19 cellular contexts compared by ENCODE assay signal in genomic region chr10:24989867-24990266, GRCh38. TPM values are rescaled to one million over a fixed set of nuclear protein-coding genes. Genes with fewer than 3 reads are reported as not detected.
DNase-seq lines count a peak whose midpoint lies in the region; ATAC-seq, FAIRE-seq and TF ChIP-seq lines count a peak whose summit lies in the region.
"Had no signal": no experiment of that assay in that cellular context is flagged by ENCODE, and none has a peak within 500 bp of the region (broad histone marks: within the 10 kb centered on the region; RNA-seq: fewer than 3 reads in every experiment).

No MANE protein-coding gene starts in this region.

- TF ChIP-seq POLR2A in A549 (IDR thresholded peaks at IDR 0.05; ENCODE audit: low read length), result no peak

- no peak for DNase-seq in A549 (ENCODE audit: low read depth in 1 of 2, low spot score in 1 of 2)
- DNase-seq in GM23248, result peak; percentile 29
- DNase-seq in RWPE2 (ENCODE audit: low spot score), result no peak
- peak; percentile 46 for DNase-seq in fibroblast of the aortic adventitia (ENCODE audit: low read depth)
- no peak for DNase-seq in activated gamma-delta T cell treated with Interleukin-2 at 50 U/mL for 16 hours
- DNase-seq in progenitor cell of endocrine pancreas (ENCODE audit: low spot score, unreplicated experiment), result no peak
- no peak for DNase-seq in NCI-H2029 (lab: John Stamatoyannopoulos, UW)
- DNase-seq in GM20000 (ENCODE audit: low spot score), result no peak
- DNase-seq: activated naive CD4-positive, alpha-beta T cell; mucosa of descending colon; NCI-H146; NCI-H524 treated with DMSO at 0.1 percent for 48 hours; SIG-M5; stimulated activated CD4-positive, alpha-beta T cell treated with anti-CD3 and anti-CD28 coated beads, Interleukin-4, amount 100 ng/mL, for 1 hour had no signal

- H3K36me3 Mint-ChIP-seq in progenitor cell of endocrine pancreas (ENCODE audit: insufficient read depth), result no peaks in the 10 kb centered on the region
- H3K36me3 Mint-ChIP-seq: stimulated activated effector memory CD8-positive, alpha-beta T cell treated with anti-CD3 and anti-CD28 coated beads, Interleukin-12 subunit alpha, Interleukin-12 subunit beta, amount 100 ng/mL, for 72 hours had no signal

- H2AFZ ChIP-seq in GM23248, result no peak overlapping the region

- no peak overlapping the region for H3K27ac Mint-ChIP-seq in progenitor cell of endocrine pancreas
- H3K27ac Mint-ChIP-seq: stimulated activated effector memory CD8-positive, alpha-beta T cell treated with anti-CD3 and anti-CD28 coated beads, Interleukin-12 subunit alpha, Interleukin-12 subunit beta, amount 100 ng/mL, for 72 hours had no signal

- H4K20me1 ChIP-seq in GM23248 (ENCODE audit: insufficient read depth), result no peaks in the 10 kb centered on the region
- H4K20me1 ChIP-seq: BLaER1 treated with 17β-estradiol and CSF1 and Interleukin-3, amounts not matched to agents 10 nM and 100 nM had no signal

- H3K27me3 Mint-ChIP-seq in progenitor cell of endocrine pancreas, result peaks cover 2% of the 10 kb centered on the region
- H3K27me3 Mint-ChIP-seq: central memory CD8-positive, alpha-beta T cell had no signal

- peak overlapping the region; percentile 47; the same call in 1 of the 3 replicates for H3K4me2 ChIP-seq in A549
- no peak overlapping the region for H3K4me2 ChIP-seq in GM23248 (ENCODE audit: unreplicated experiment)

- peaks cover 5% of the 10 kb centered on the region; the same call in 1 of the 2 replicates for H3F3A ChIP-seq in GM23248 (ENCODE audit: insufficient read depth)

- FAIRE-seq in A549 (lab: Jason Lieb, UNC), result no peak
- FAIRE-seq: GM18507, TTC549 had no signal

- in situ Hi-C loops in GM23248 (cut with MboI), result no loop called here

- H3K4me3 ChIP-seq in A549 (no peak overlapping the region), GM23248 (no peak overlapping the region), RWPE2 (ENCODE audit: severe bottlenecking) (no peak overlapping the region), fibroblast of the aortic adventitia (ENCODE audit: low read depth, low read length) (no peak overlapping the region)
- H3K4me3 ChIP-seq: BLaER1 treated with 17β-estradiol and CSF1 and Interleukin-3, amounts not matched to agents 10 nM and 100 nM; mucosa of descending colon had no signal

- no peak for TF ChIP-seq EP300 in A549 (IDR thresholded peaks at IDR 0.05)

- no peaks in the 10 kb centered on the region for H3K79me2 ChIP-seq in GM23248 (ENCODE audit: insufficient read depth)

- TF ChIP-seq CTCF in A549 (IDR thresholded peaks at IDR 0.05), result peak; percentile 61
- peak; percentile 66 for TF ChIP-seq CTCF in RWPE2 (IDR thresholded peaks at IDR 0.05; ENCODE audit: poor library complexity, severe bottlenecking)
- TF ChIP-seq CTCF in fibroblast of the aortic adventitia (IDR thresholded peaks at IDR 0.05; ENCODE audit: insufficient read depth, low read length), result no peak
- TF ChIP-seq CTCF in progenitor cell of endocrine pancreas (IDR thresholded peaks at IDR 0.05; ENCODE audit: unreplicated experiment), result no peak
- TF ChIP-seq CTCF in GM20000 (IDR thresholded peaks at IDR 0.05; ENCODE audit: extremely low read depth, missing control alignments), result no peak

- H3K9me3 Mint-ChIP-seq in progenitor cell of endocrine pancreas (ENCODE audit: low read depth), result no peaks in the 10 kb centered on the region
- H3K9me3 Mint-ChIP-seq: central memory CD8-positive, alpha-beta T cell; stimulated activated effector memory CD8-positive, alpha-beta T cell treated with anti-CD3 and anti-CD28 coated beads, Interleukin-12 subunit alpha, Interleukin-12 subunit beta, amount 100 ng/mL, for 72 hours had no signal

- 0% methylated on average over 1 of the region's 1 CpG for WGBS in A549 (ENCODE audit: missing lambda C conversion rate)
- 3 to 10% methylated on average over 1 of the region's 1 CpG for WGBS in GM23248 (ENCODE audit: low coverage in 1 of 2, low lambda C conversion rate in 2 of 2, missing lambda C conversion rate in 2 of 2), 2 experiments

- H3K9me3 ChIP-seq in A549 (no peaks in the 10 kb centered on the region), GM23248 (ENCODE audit: low read depth) (no peaks in the 10 kb centered on the region), RWPE2 (ENCODE audit: severe bottlenecking) (no peaks in the 10 kb centered on the region)
- H3K9me3 ChIP-seq: BLaER1 treated with 17β-estradiol and CSF1 and Interleukin-3, amounts not matched to agents 10 nM and 100 nM; mucosa of descending colon had no signal

- no peak overlapping the region for H3K27ac ChIP-seq in A549
- no peak overlapping the region for H3K27ac ChIP-seq in GM23248
- no peak overlapping the region for H3K27ac ChIP-seq in RWPE2 (ENCODE audit: poor library complexity, severe bottlenecking)
- H3K27ac ChIP-seq: BLaER1 treated with 17β-estradiol and CSF1 and Interleukin-3, amounts not matched to agents 10 nM and 100 nM had no signal

- H3K4me1 ChIP-seq in A549 (peaks cover 14% of the 10 kb centered on the region; the same call in 2 of the 3 replicates), GM23248 (ENCODE audit: insufficient read depth) (peaks cover 3% of the 10 kb centered on the region), RWPE2 (ENCODE audit: insufficient read depth, poor library complexity, severe bottlenecking) (no peaks in the 10 kb centered on the region)

- H3K9ac ChIP-seq in GM23248, result no peak overlapping the region
- H3K9ac ChIP-seq: BLaER1 treated with 17β-estradiol and CSF1 and Interleukin-3, amounts not matched to agents 10 nM and 100 nM had no signal

- peaks cover 1% of the 10 kb centered on the region for H3K4me1 Mint-ChIP-seq in progenitor cell of endocrine pancreas (ENCODE audit: low read depth)
- H3K4me1 Mint-ChIP-seq: central memory CD8-positive, alpha-beta T cell; stimulated activated effector memory CD8-positive, alpha-beta T cell treated with anti-CD3 and anti-CD28 coated beads, Interleukin-12 subunit alpha, Interleukin-12 subunit beta, amount 100 ng/mL, for 72 hours had no signal

- H3K27me3 ChIP-seq in GM23248 (replicated peaks; ENCODE audit: insufficient read depth), result no peaks in the 10 kb centered on the region
- H3K27me3 ChIP-seq in RWPE2 (ENCODE audit: insufficient read depth, poor library complexity, severe bottlenecking), result no peaks in the 10 kb centered on the region
- H3K27me3 ChIP-seq: BLaER1 treated with 17β-estradiol and CSF1 and Interleukin-3, amounts not matched to agents 10 nM and 100 nM had no signal

- H3K36me3 ChIP-seq in GM23248 (ENCODE audit: low read depth) (no peaks in the 10 kb centered on the region), RWPE2 (ENCODE audit: low read depth) (no peaks in the 10 kb centered on the region)
- H3K36me3 ChIP-seq: BLaER1 treated with 17β-estradiol and CSF1 and Interleukin-3, amounts not matched to agents 10 nM and 100 nM had no signal

- CTCF ChIA-PET in A549 (lab: Yijun Ruan, JAX), result interaction anchor here (0.6 to 2.6 kb wide), 22 partner anchors 9 to 409 kb away, joined by 3 to 20 read pairs (median 4); no protein-coding TSS in a partner anchor

- POLR2A ChIA-PET in A549 (lab: Yijun Ruan, JAX), result interaction anchor here (0.6 kb wide), 1 partner anchor 265 kb away, joined by 3 read pairs; no protein-coding TSS in a partner anchor

- H3K4me3 Mint-ChIP-seq in progenitor cell of endocrine pancreas (ENCODE audit: low read depth), result no peak overlapping the region
- H3K4me3 Mint-ChIP-seq: central memory CD8-positive, alpha-beta T cell; stimulated activated effector memory CD8-positive, alpha-beta T cell treated with anti-CD3 and anti-CD28 coated beads, Interleukin-12 subunit alpha, Interleukin-12 subunit beta, amount 100 ng/mL, for 72 hours had no signal

- peak; percentile 72 to 88 for TF ChIP-seq RAD21 in A549 (conservative IDR thresholded peaks at IDR 0.05 in 1 of 2, IDR thresholded peaks at IDR 0.05 in 1 of 2)

- no peaks in the 10 kb centered on the region for H3K9me2 ChIP-seq in GM23248 (ENCODE audit: insufficient read depth)

- ATAC-seq in A549 (no peak), RWPE2 (ENCODE audit: low read depth) (no peak)
- ATAC-seq: mucosa of descending colon; stimulated activated effector memory CD8-positive, alpha-beta T cell treated with anti-CD3 and anti-CD28 coated beads, Interleukin-12 subunit alpha, Interleukin-12 subunit beta, amount 100 ng/mL, for 72 hours had no signal

TF ChIP-seq in A549, 52 proteins besides CTCF, POLR2A, EP300 and RAD21:
- TF ChIP-seq ZNF302 (CRISPR knock-in tag; IDR thresholded peaks at IDR 0.05), result no peak
- peak; percentile 85 for TF ChIP-seq SMC3 (IDR thresholded peaks at IDR 0.05)

RNA-seq across cellular contexts. Expression of gene ENKUR, which starts 26.1 kb away (rescaled TPM):
- polyA plus RNA-seq in A549 (2011; rRNA removed), result 0.38 and 0.43 TPM in 2 replicates
- polyA plus RNA-seq in A549 (2012; cell fraction: cytosol; rRNA removed), result 0.04 and 0.05 TPM in 2 replicates
- 0.02 TPM in 1 of 2 replicates, not detected in the other for polyA plus RNA-seq in A549 (2012; cell fraction: nucleus; rRNA removed)
- 0.28 to 0.30 TPM (median 0.30 TPM) in 3 replicates for polyA plus RNA-seq in A549 (2017; fragmentation: RNase III; extraction: RNeasy Plus Mini Kit Qiagen cat#74134 plus additional on column Dnase treatment)
- 0.12 and 0.39 TPM in 2 replicates for polyA minus RNA-seq in A549 (2011; rRNA and poly(A)+ RNA removed)
- total RNA-seq in GM23248 (2014; rRNA removed; shearing (Covaris generic)), result not detected in 2 replicates
- 0.11 and 0.34 TPM in 2 replicates for polyA plus RNA-seq in GM23248 (2016; fragmentation: Nextera tagmentation; extraction: Ambion mirVana)
- 0.09 TPM in 1 of 2 replicates, not detected in the other for total RNA-seq in fibroblast of the aortic adventitia (ENCODE audit: low replicate concordance)
- total RNA-seq in progenitor cell of endocrine pancreas, result 0.46 and 1.0 TPM in 2 replicates

RNA-seq across cellular contexts. Expression of gene THNSL1, which starts 26.5 kb away (rescaled TPM):
- polyA plus RNA-seq in A549 (2011; rRNA removed) (5.8 and 6.1 TPM in 2 replicates), A549 (2017; fragmentation: RNase III; extraction: RNeasy Plus Mini Kit Qiagen cat#74134 plus additional on column Dnase treatment) (4.8 to 5.2 TPM (median 5.1 TPM) in 3 replicates), GM23248 (2016; fragmentation: Nextera tagmentation; extraction: Ambion mirVana) (4.4 and 5.2 TPM in 2 replicates)
- polyA plus RNA-seq in A549 (2012; cell fraction: cytosol; rRNA removed), result 1.0 and 1.1 TPM in 2 replicates
- polyA plus RNA-seq in A549 (2012; cell fraction: nucleus; rRNA removed), result 0.52 and 0.78 TPM in 2 replicates
- polyA minus RNA-seq in A549 (2011; rRNA and poly(A)+ RNA removed), result 1.8 and 2.3 TPM in 2 replicates
- 2.7 and 3.0 TPM in 2 replicates for total RNA-seq in GM23248 (2014; rRNA removed; shearing (Covaris generic))
- total RNA-seq in fibroblast of the aortic adventitia (ENCODE audit: low replicate concordance) (4.1 and 6.0 TPM in 2 replicates), progenitor cell of endocrine pancreas (6.5 and 7.0 TPM in 2 replicates)

RNA-seq across cellular contexts. Expression of gene PRTFDC1, which starts 37.5 kb away (rescaled TPM):
- polyA plus RNA-seq in A549 (2011; rRNA removed) (32.5 and 39.2 TPM in 2 replicates), A549 (2017; fragmentation: RNase III; extraction: RNeasy Plus Mini Kit Qiagen cat#74134 plus additional on column Dnase treatment) (33.1 to 35.6 TPM (median 34.0 TPM) in 3 replicates), GM23248 (2016; fragmentation: Nextera tagmentation; extraction: Ambion mirVana) (13.9 and 16.0 TPM in 2 replicates)
- polyA plus RNA-seq in A549 (2012; cell fraction: cytosol; rRNA removed), result 10.0 and 14.5 TPM in 2 replicates
- polyA plus RNA-seq in A549 (2012; cell fraction: nucleus; rRNA removed), result 4.4 and 6.2 TPM in 2 replicates
- polyA minus RNA-seq in A549 (2011; rRNA and poly(A)+ RNA removed), result 10.4 and 12.1 TPM in 2 replicates
- 11.4 and 22.0 TPM in 2 replicates for total RNA-seq in GM23248 (2014; rRNA removed; shearing (Covaris generic))
- total RNA-seq in fibroblast of the aortic adventitia (ENCODE audit: low replicate concordance) (34.4 and 39.6 TPM in 2 replicates), progenitor cell of endocrine pancreas (35.4 and 39.4 TPM in 2 replicates)

Comparison
In these comparisons a context has a peak if more than half of its experiments do, and no peak if none do; other contexts are left out.
1. DNase-seq: peak in GM23248 (single experiment) and fibroblast of the aortic adventitia (single experiment); none in A549 (0 of 2), RWPE2 (single experiment), activated gamma-delta T cell treated with Interleukin-2 at 50 U/mL for 16 hours (single experiment), progenitor cell of endocrine pancreas (single experiment), NCI-H2029 (single experiment) and GM20000 (single experiment).
2. CTCF ChIP-seq: peak in A549 (single experiment) and RWPE2 (single experiment); none in fibroblast of the aortic adventitia (single experiment), progenitor cell of endocrine pancreas (single experiment) and GM20000 (single experiment).